In the genomic region with DNA sequence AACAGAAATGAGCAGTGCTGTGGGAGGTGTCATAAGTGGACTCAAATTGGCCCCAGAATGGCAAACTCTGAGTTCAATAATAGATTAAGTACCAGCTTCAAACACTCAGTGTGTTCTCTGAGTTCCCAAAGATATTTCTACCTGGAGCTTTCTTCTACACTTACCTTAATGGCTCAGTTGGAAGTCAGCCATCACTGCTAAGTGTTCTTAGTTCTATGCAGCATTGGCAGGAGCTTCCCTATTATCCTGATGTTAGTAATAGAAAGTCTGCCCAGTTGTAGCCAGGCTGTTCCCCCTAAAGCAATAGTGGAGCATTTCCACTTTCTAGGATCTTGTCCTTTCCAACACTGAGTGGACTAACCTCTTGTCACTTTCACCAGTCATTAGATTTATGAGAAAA, we compare ENCODE assay signal across 21 cellular contexts. TPM values are rescaled to one million over a fixed set of nuclear protein-coding genes. Genes with fewer than 3 reads are reported as not detected.
A peak's percentile ranks its signal among the peaks of the same experiment; 100 is the strongest.
DNase-seq lines count a peak whose midpoint lies in the region; ATAC-seq, FAIRE-seq and TF ChIP-seq lines count a peak whose summit lies in the region.
"Had no signal": no experiment of that assay in that cellular context is flagged by ENCODE, and none has a peak within 500 bp of the region (broad histone marks: within the 10 kb centered on the region; RNA-seq: fewer than 3 reads in every experiment).

No MANE protein-coding gene starts in this region.

- in situ Hi-C loops in HepG2 (cut with HindIII; ENCODE audit: extremely low pct_ligation_motif_present, low pct_unique_long_range_greater_than_20kb), result no loop called here

- H3K27me3 ChIP-seq in prostate gland (replicated peaks; ENCODE audit: insufficient read depth) (no peaks in the 10 kb centered on the region), HepG2 (ENCODE audit: control insufficient read depth in 1 of 2, insufficient read depth in 2 of 2, low read length in 2 of 2) (no peaks in the 10 kb centered on the region)

- no peak overlapping the region for H3K9ac ChIP-seq in HepG2 (ENCODE audit: insufficient read depth, low read depth, low read length)

- no peaks in the 10 kb centered on the region for H3K79me2 ChIP-seq in HepG2 (ENCODE audit: insufficient read depth, low read length)

- no peak overlapping the region for H3K27ac ChIP-seq in prostate gland
- H3K27ac ChIP-seq in HepG2 (ENCODE audit: extremely low read length, insufficient read depth, low read length), result no peak overlapping the region

- no peak for TF ChIP-seq RAD21 in HepG2 (CRISPR knock-in tag; IDR thresholded peaks at IDR 0.05)

- H3K4me3 ChIP-seq in prostate gland (no peak overlapping the region), HepG2 (replicated peaks in 1 of 3; ENCODE audit: insufficient read depth in 1 of 3, low read depth in 2 of 3, low read length in 3 of 3) (no peak overlapping the region)

- TF ChIP-seq CTCF in prostate gland (IDR thresholded peaks at IDR 0.05) (no peak), HepG2 (CRISPR knock-in tag; IDR thresholded peaks at IDR 0.05) (no peak)

- FAIRE-seq in HepG2 (lab: Jason Lieb, UNC) (no peak), frontal cortex (lab: Jason Lieb, UNC) (no peak)
- FAIRE-seq: A204.1, GM12892, GM18507, H1 had no signal

- CTCF ChIA-PET in HepG2 (lab: Yijun Ruan, JAX; ENCODE audit: low intra/inter-chr PET ratio, low total read pairs), result no interaction called here

- H3K4me1 ChIP-seq in prostate gland (replicated peaks) (no peaks in the 10 kb centered on the region), HepG2 (ENCODE audit: insufficient read depth, low read length) (peaks cover 25% of the 10 kb centered on the region)

- ATAC-seq in HepG2, result no peak
- ATAC-seq: T-cell had no signal

- no TSS peak for BruUV-seq in HepG2 (replicated peaks; lab: Mats Ljungman, UMichigan)

- H3K4me2 ChIP-seq in HepG2 (ENCODE audit: low read depth, low read length), result no peak overlapping the region

- peak; percentile 17 for DNase-seq in NCI-H2227 (lab: John Stamatoyannopoulos, UW; ENCODE audit: unreplicated experiment)
- DNase-seq in NCI-H2227 treated with DMSO at 0.1 percent for 48 hours (lab: John Stamatoyannopoulos, UW), result no peak
- peak; percentile 50 for DNase-seq in NCI-H1092 treated with DMSO at 0.1 percent for 48 hours (lab: John Stamatoyannopoulos, UW)
- peak; percentile 88 for DNase-seq in NCI-H69 (lab: John Stamatoyannopoulos, UW)
- DNase-seq in prostate gland (ENCODE audit: low spot score), result peak; percentile 48
- no peak for DNase-seq in posterior cingulate gyrus
- no peak for DNase-seq in HepG2 (ENCODE audit: low spot score)
- no peak for DNase-seq in frontal cortex (ENCODE audit: low spot score in 2 of 2)
- DNase-seq: CD4-positive, alpha-beta memory T cell; DMS53; NCI-H1417 treated with DMSO at 0.1 percent for 48 hours; NCI-H187 treated with DMSO at 0.1 percent for 48 hours; NCI-H526; NK-92 treated with Interleukin-12 subunit alpha and Interleukin-12 subunit beta, amount 100 ng/mL, for 24 hours; OCI-M1; Right ventricle myocardium superior; T-cell had no signal

- H3K36me3 ChIP-seq in prostate gland, result no peaks in the 10 kb centered on the region
- H3K36me3 ChIP-seq in HepG2 (replicated peaks in 1 of 2; ENCODE audit: control insufficient read depth in 1 of 2, insufficient read depth in 2 of 2, low read length in 2 of 2), result no peaks in the 10 kb centered on the region

- no peaks in the 10 kb centered on the region for H3K9me3 ChIP-seq in prostate gland
- H3K9me3 ChIP-seq in HepG2 (ENCODE audit: low read length), result no peaks in the 10 kb centered on the region

- no peak for TF ChIP-seq POLR2A in prostate gland (IDR thresholded peaks at IDR 0.05)
- no peak for TF ChIP-seq POLR2A in HepG2 (IDR thresholded peaks at IDR 0.05; ENCODE audit: insufficient read depth in 1 of 2, low read depth in 2 of 2, low read length in 2 of 2)

- POLR2A ChIA-PET in HepG2 (lab: Yijun Ruan, JAX), result interaction anchor here (1.3 kb wide), 1 partner anchor 10 kb away, joined by 4 read pairs; the partner anchor contains the start of gene PIK3IP1

- H2AFZ ChIP-seq in HepG2 (ENCODE audit: low read length), result no peak overlapping the region

- intact Hi-C loops in prostate gland (cut with DNase I), result no loop called here
- intact Hi-C loops in posterior cingulate gyrus (cut with DNase I), result no loop called here
- intact Hi-C loops in HepG2 (cut with micrococcal nuclease; ENCODE audit: unreplicated experiment), result no loop called here

- TF ChIP-seq EP300 in HepG2 (IDR thresholded peaks at IDR 0.05; ENCODE audit: low read depth in 2 of 2, low read length in 2 of 2) (no peak), HepG2 (CRISPR knock-in tag; IDR thresholded peaks at IDR 0.05; ENCODE audit: borderline replicate concordance) (no peak)

- H4K20me1 ChIP-seq in HepG2 (ENCODE audit: insufficient read depth, low read length), result no peaks in the 10 kb centered on the region

TF ChIP-seq in HepG2, 621 proteins besides CTCF, POLR2A, EP300 and RAD21 (continues in another document):
- TF ChIP-seq ZBTB42 (CRISPR knock-in tag; IDR thresholded peaks at IDR 0.05) (no peak), MYC (CRISPR knock-in tag; IDR thresholded peaks at IDR 0.05; ENCODE audit: borderline replicate concordance) (no peak), RBFOX2 (IDR thresholded peaks at IDR 0.05; ENCODE audit: low read depth, low read length) (no peak)
- TF ChIP-seq, protein P1, sequence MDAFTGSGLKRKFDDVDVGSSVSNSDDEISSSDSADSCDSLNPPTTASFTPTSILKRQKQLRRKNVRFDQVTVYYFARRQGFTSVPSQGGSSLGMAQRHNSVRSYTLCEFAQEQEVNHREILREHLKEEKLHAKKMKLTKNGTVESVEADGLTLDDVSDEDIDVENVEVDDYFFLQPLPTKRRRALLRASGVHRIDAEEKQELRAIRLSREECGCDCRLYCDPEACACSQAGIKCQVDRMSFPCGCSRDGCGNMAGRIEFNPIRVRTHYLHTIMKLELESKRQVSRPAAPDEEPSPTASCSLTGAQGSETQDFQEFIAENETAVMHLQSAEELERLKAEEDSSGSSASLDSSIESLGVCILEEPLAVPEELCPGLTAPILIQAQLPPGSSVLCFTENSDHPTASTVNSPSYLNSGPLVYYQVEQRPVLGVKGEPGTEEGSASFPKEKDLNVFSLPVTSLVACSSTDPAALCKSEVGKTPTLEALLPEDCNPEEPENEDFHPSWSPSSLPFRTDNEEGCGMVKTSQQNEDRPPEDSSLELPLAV (CRISPR knock-in tag; conservative IDR thresholded peaks at IDR 0.05; ENCODE audit: low read depth), result no peak

RNA-seq across cellular contexts. Expression of gene PIK3IP1, which starts 9.7 kb away (rescaled TPM):
- total RNA-seq in prostate gland (100 to 1,000 TPM in 1 of 2 donors, 10 to 100 TPM in 1; 25.6 to 124 TPM), HepG2 (2016; rRNA removed; fragmentation: Illumina TruSeq; extraction: Trizol) (0.44 and 1.3 TPM in 2 replicates), frontal cortex (20.8 TPM)
- total RNA-seq in HepG2 (2016; cell fraction: cytosol; rRNA removed; fragmentation: Illumina TruSeq; extraction: Trizol; ENCODE audit: low read depth), result 0.26 and 0.30 TPM in 2 replicates
- total RNA-seq in HepG2 (2016; cell fraction: insoluble cytoplasmic fraction; rRNA removed; fragmentation: Illumina TruSeq; extraction: Trizol), result 0.49 and 1.3 TPM in 2 replicates
- 0.34 and 0.41 TPM in 2 replicates for total RNA-seq in HepG2 (2016; cell fraction: membrane; rRNA removed; fragmentation: Illumina TruSeq; extraction: Trizol)
- 1.5 and 2.0 TPM in 2 replicates for total RNA-seq in HepG2 (2016; cell fraction: nucleus; rRNA removed; fragmentation: Illumina TruSeq; extraction: Trizol)
- 2.5 and 5.3 TPM in 2 replicates for polyA plus RNA-seq in HepG2 (2011; rRNA removed)
- 2.4 and 5.0 TPM in 2 replicates for polyA plus RNA-seq in HepG2 (2011; cell fraction: cytosol; rRNA removed)
- 2.3 and 4.8 TPM in 2 replicates for polyA plus RNA-seq in HepG2 (2011; cell fraction: nucleus; rRNA removed)
- polyA plus RNA-seq in HepG2 (2012), result 4.8 and 7.6 TPM in 2 replicates
- polyA plus RNA-seq in HepG2 (2016; cell fraction: cytosol; fragmentation: Illumina TruSeq; extraction: Trizol; ENCODE audit: low read depth), result 0.06 and 0.11 TPM in 2 replicates
- polyA plus RNA-seq in HepG2 (2016; cell fraction: insoluble cytoplasmic fraction; fragmentation: Illumina TruSeq; extraction: Trizol; ENCODE audit: low read depth), result 0.21 and 0.38 TPM in 2 replicates
- 0.10 and 0.14 TPM in 2 replicates for polyA plus RNA-seq in HepG2 (2016; cell fraction: membrane; fragmentation: Illumina TruSeq; extraction: Trizol; ENCODE audit: low read depth)
- 1.7 and 2.4 TPM in 2 replicates for polyA plus RNA-seq in HepG2 (2016; cell fraction: nucleus; fragmentation: Illumina TruSeq; extraction: Trizol; ENCODE audit: insufficient read depth, low read depth)
- 2.1 and 3.8 TPM in 2 replicates for polyA minus RNA-seq in HepG2 (2011; rRNA and poly(A)+ RNA removed; ENCODE audit: low replicate concordance)
- 2.0 and 4.0 TPM in 2 replicates for polyA minus RNA-seq in HepG2 (2011; cell fraction: cytosol; rRNA and poly(A)+ RNA removed)
- 2.1 and 4.0 TPM in 2 replicates for polyA minus RNA-seq in HepG2 (2011; cell fraction: nucleus; rRNA and poly(A)+ RNA removed)

RNA-seq across cellular contexts. Expression of gene PATZ1, which starts 44.1 kb away (rescaled TPM):
- 10 to 100 TPM; 38.5 to 58.4 TPM for total RNA-seq in prostate gland
- 30.4 and 30.5 TPM in 2 replicates for total RNA-seq in HepG2 (2016; rRNA removed; fragmentation: Illumina TruSeq; extraction: Trizol)
- total RNA-seq in HepG2 (2016; cell fraction: cytosol; rRNA removed; fragmentation: Illumina TruSeq; extraction: Trizol; ENCODE audit: low read depth), result 6.2 and 6.9 TPM in 2 replicates
- total RNA-seq in HepG2 (2016; cell fraction: insoluble cytoplasmic fraction; rRNA removed; fragmentation: Illumina TruSeq; extraction: Trizol), result 28.0 and 31.0 TPM in 2 replicates
- total RNA-seq in HepG2 (2016; cell fraction: membrane; rRNA removed; fragmentation: Illumina TruSeq; extraction: Trizol), result 20.4 and 21.7 TPM in 2 replicates
- 32.1 and 34.3 TPM in 2 replicates for total RNA-seq in HepG2 (2016; cell fraction: nucleus; rRNA removed; fragmentation: Illumina TruSeq; extraction: Trizol)
- 24.9 and 26.6 TPM in 2 replicates for polyA plus RNA-seq in HepG2 (2011; rRNA removed)
- 16.9 and 18.6 TPM in 2 replicates for polyA plus RNA-seq in HepG2 (2011; cell fraction: cytosol; rRNA removed)
- 45.4 and 58.3 TPM in 2 replicates for polyA plus RNA-seq in HepG2 (2011; cell fraction: nucleus; rRNA removed)
- 25.7 and 29.3 TPM in 2 replicates for polyA plus RNA-seq in HepG2 (2012)
- polyA plus RNA-seq in HepG2 (2016; cell fraction: cytosol; fragmentation: Illumina TruSeq; extraction: Trizol; ENCODE audit: low read depth), result 3.1 and 3.4 TPM in 2 replicates
- 32.9 and 37.5 TPM in 2 replicates for polyA plus RNA-seq in HepG2 (2016; cell fraction: insoluble cytoplasmic fraction; fragmentation: Illumina TruSeq; extraction: Trizol; ENCODE audit: low read depth)
- polyA plus RNA-seq in HepG2 (2016; cell fraction: membrane; fragmentation: Illumina TruSeq; extraction: Trizol; ENCODE audit: low read depth), result 11.6 and 11.7 TPM in 2 replicates
- polyA plus RNA-seq in HepG2 (2016; cell fraction: nucleus; fragmentation: Illumina TruSeq; extraction: Trizol; ENCODE audit: insufficient read depth, low read depth), result 45.6 and 49.3 TPM in 2 replicates
- polyA minus RNA-seq in HepG2 (2011; rRNA and poly(A)+ RNA removed; ENCODE audit: low replicate concordance), result 47.7 and 108 TPM in 2 replicates
- polyA minus RNA-seq in HepG2 (2011; cell fraction: cytosol; rRNA and poly(A)+ RNA removed), result 27.9 and 30.8 TPM in 2 replicates
- 54.1 and 54.8 TPM in 2 replicates for polyA minus RNA-seq in HepG2 (2011; cell fraction: nucleus; rRNA and poly(A)+ RNA removed)
- 24.1 TPM for total RNA-seq in frontal cortex

Comparison
In these comparisons a context has a peak if more than half of its experiments do, and no peak if none do; other contexts are left out.
1. DNase-seq: peak in NCI-H2227 (single experiment), NCI-H1092 treated with DMSO at 0.1 percent for 48 hours (single experiment), NCI-H69 (single experiment) and prostate gland (single experiment); none in NCI-H2227 treated with DMSO at 0.1 percent for 48 hours (single experiment), posterior cingulate gyrus (0 of 10), HepG2 (single experiment) and frontal cortex (0 of 2).